ENCODE assay signal across 16 cellular contexts in genomic region chr12:113263431-113263963, GRCh38. TPM values are rescaled to one million over a fixed set of nuclear protein-coding genes. Genes with fewer than 3 reads are reported as not detected.
DNase-seq lines count a peak whose midpoint lies in the region; ATAC-seq and TF ChIP-seq lines count a peak whose summit lies in the region.
"Had no signal": no experiment of that assay in that cellular context is flagged by ENCODE, and none has a peak within 500 bp of the region (broad histone marks: within the 10 kb centered on the region; RNA-seq: fewer than 3 reads in every experiment).

No MANE protein-coding gene starts in this region.

- peaks cover 21% of the 10 kb centered on the region for H3K4me1 ChIP-seq in CD4-positive, CD25-positive, alpha-beta regulatory T cell (ENCODE audit: control insufficient read depth, insufficient read depth, low read length, poor library complexity, severe bottlenecking)

- intact Hi-C loops in CD14-positive monocyte (cut with micrococcal nuclease), result no loop called here
- intact Hi-C loops in activated T-helper 1 cell treated with anti-CD3 and anti-CD28 coated beads, Interleukin-12 subunit alpha, Interleukin-12 subunit beta, Interleukin-2, Interleukin-4 antibody, amounts not matched to agents 30 ng/mL and 10 ng/mL and 1 ng/mL, durations not matched to agents 14 hours and 24 hours and 36 hours (cut with micrococcal nuclease), result loop anchor here (2.0 kb wide), 1 partner anchor 55 kb away; no protein-coding TSS in a partner anchor

- no peaks in the 10 kb centered on the region for H3K9me3 Mint-ChIP-seq in CD14-positive monocyte
- no peaks in the 10 kb centered on the region for H3K9me3 Mint-ChIP-seq in CD4-positive, CD25-positive, alpha-beta regulatory T cell
- H3K9me3 Mint-ChIP-seq in activated T-helper 1 cell treated with anti-CD3 and anti-CD28 coated beads, Interleukin-12 subunit alpha, Interleukin-12 subunit beta, Interleukin-2, Interleukin-4 antibody, amounts not matched to agents 30 ng/mL and 10 ng/mL and 1 ng/mL, durations not matched to agents 14 hours and 24 hours and 36 hours, result no peaks in the 10 kb centered on the region
- H3K9me3 Mint-ChIP-seq in naive thymus-derived CD8-positive, alpha-beta T cell, result no peaks in the 10 kb centered on the region
- H3K9me3 Mint-ChIP-seq: activated T-cell treated with anti-CD3 and anti-CD28 coated beads, Interleukin-2, amount 50 U/mL, for 72 hours; type B pancreatic cell had no signal

- POLR2A ChIA-PET in naive thymus-derived CD8-positive, alpha-beta T cell (lab: Charles Lee), result interaction anchor here (0.8 kb wide), 1 partner anchor 78 kb away, joined by 3 read pairs; the partner anchor contains the start of gene RITA1

- H3K9me3 ChIP-seq in CD4-positive, CD25-positive, alpha-beta regulatory T cell (ENCODE audit: control insufficient read depth in 2 of 2, low read length in 2 of 2), result no peaks in the 10 kb centered on the region
- H3K9me3 ChIP-seq: neutrophil had no signal

- H3K36me3 Mint-ChIP-seq in CD14-positive monocyte, result peaks cover 51 to 78% of the 10 kb centered on the region in 2 donors
- H3K36me3 Mint-ChIP-seq in CD4-positive, CD25-positive, alpha-beta regulatory T cell, result peaks cover 37% of the 10 kb centered on the region
- H3K36me3 Mint-ChIP-seq in activated T-helper 1 cell treated with anti-CD3 and anti-CD28 coated beads, Interleukin-12 subunit alpha, Interleukin-12 subunit beta, Interleukin-2, Interleukin-4 antibody, amounts not matched to agents 30 ng/mL and 10 ng/mL and 1 ng/mL, durations not matched to agents 14 hours and 24 hours and 36 hours (ENCODE audit: low read depth), result peaks cover 36% of the 10 kb centered on the region
- peaks cover 0 to 22% (median 19%) of the 10 kb centered on the region in 3 donors for H3K36me3 Mint-ChIP-seq in naive thymus-derived CD8-positive, alpha-beta T cell

- H3K4me1 Mint-ChIP-seq in CD14-positive monocyte, result peaks cover 37% of the 10 kb centered on the region
- peaks cover 15 to 53% (median 21%) of the 10 kb centered on the region in 4 donors for H3K4me1 Mint-ChIP-seq in CD4-positive, CD25-positive, alpha-beta regulatory T cell
- peaks cover 42% of the 10 kb centered on the region for H3K4me1 Mint-ChIP-seq in activated T-helper 1 cell treated with anti-CD3 and anti-CD28 coated beads, Interleukin-12 subunit alpha, Interleukin-12 subunit beta, Interleukin-2, Interleukin-4 antibody, amounts not matched to agents 30 ng/mL and 10 ng/mL and 1 ng/mL, durations not matched to agents 14 hours and 24 hours and 36 hours (ENCODE audit: low read depth)
- peaks cover 18 to 52% (median 40%) of the 10 kb centered on the region in 4 donors for H3K4me1 Mint-ChIP-seq in naive thymus-derived CD8-positive, alpha-beta T cell

- H3K27ac ChIP-seq in CD4-positive, CD25-positive, alpha-beta regulatory T cell (ENCODE audit: insufficient read depth, low read length, poor library complexity, severe bottlenecking), result no peak overlapping the region
- H3K27ac ChIP-seq: neutrophil had no signal

- peak overlapping the region in 3 of 7 donors; percentile 32 to 57 (median 57) for H3K27ac Mint-ChIP-seq in CD14-positive monocyte
- peak overlapping the region; percentile 51 to 88 (median 60) for H3K27ac Mint-ChIP-seq in CD4-positive, CD25-positive, alpha-beta regulatory T cell
- H3K27ac Mint-ChIP-seq in activated T-helper 1 cell treated with anti-CD3 and anti-CD28 coated beads, Interleukin-12 subunit alpha, Interleukin-12 subunit beta, Interleukin-2, Interleukin-4 antibody, amounts not matched to agents 30 ng/mL and 10 ng/mL and 1 ng/mL, durations not matched to agents 14 hours and 24 hours and 36 hours, result peak overlapping the region; percentile 19
- H3K27ac Mint-ChIP-seq in naive thymus-derived CD8-positive, alpha-beta T cell, result peak overlapping the region; percentile 2 to 81 (median 78)
- H3K27ac Mint-ChIP-seq: activated T-cell treated with anti-CD3 and anti-CD28 coated beads, Interleukin-2, amount 50 U/mL, for 72 hours; type B pancreatic cell had no signal

- H3K36me3 ChIP-seq in CD4-positive, CD25-positive, alpha-beta regulatory T cell (ENCODE audit: control insufficient read depth, insufficient read depth, low read length), result peaks cover 23% of the 10 kb centered on the region

- no peak overlapping the region for H3K4me3 ChIP-seq in CD4-positive, CD25-positive, alpha-beta regulatory T cell (ENCODE audit: low read depth, low read length)

- no peaks in the 10 kb centered on the region for H3K27me3 ChIP-seq in CD4-positive, CD25-positive, alpha-beta regulatory T cell (ENCODE audit: control insufficient read depth, insufficient read depth, low read length)
- H3K27me3 ChIP-seq: neutrophil had no signal

- no peak for ATAC-seq in CD4-positive, CD25-positive, alpha-beta regulatory T cell (ENCODE audit: low read depth in 2 of 2)
- ATAC-seq in naive thymus-derived CD8-positive, alpha-beta T cell, result no peak
- ATAC-seq in HG03571 (IDR thresholded peaks at IDR 0.05; ENCODE audit: unreplicated experiment) (no peak), GM18517 (IDR thresholded peaks at IDR 0.05; ENCODE audit: unreplicated experiment) (no peak)
- ATAC-seq: activated T-cell treated with anti-CD3 and anti-CD28 coated beads, Interleukin-2, amount 50 U/mL, for 72 hours had no signal

- no peak for TF ChIP-seq CTCF in CD14-positive monocyte (IDR thresholded peaks at IDR 0.05)
- TF ChIP-seq CTCF in GM20000 (IDR thresholded peaks at IDR 0.05; ENCODE audit: extremely low read depth, missing control alignments), result no peak

- peak; percentile 10 for DNase-seq in CD14-positive monocyte (ENCODE audit: low spot score)
- DNase-seq in CD4-positive, CD25-positive, alpha-beta regulatory T cell, result no peak
- DNase-seq in activated T-helper 1 cell treated with anti-CD3 and anti-CD28 coated beads, Interleukin-12 subunit alpha, Interleukin-12 subunit beta, Interleukin-2, Interleukin-4 antibody, amounts not matched to agents 30 ng/mL and 10 ng/mL and 1 ng/mL, durations not matched to agents 14 hours and 24 hours and 36 hours (ENCODE audit: low spot score), result no peak
- no peak for DNase-seq in naive thymus-derived CD8-positive, alpha-beta T cell
- no peak for DNase-seq in germinal center (ENCODE audit: low spot score)
- DNase-seq in GM20000 (ENCODE audit: low spot score), result no peak
- DNase-seq: activated T-cell treated with anti-CD3 and anti-CD28 coated beads, Interleukin-2, amount 50 U/mL, for 72 hours; amygdala; Calu3; central memory CD4-positive, alpha-beta T cell; NCI-H1930; stimulated activated naive CD4-positive, alpha-beta T cell had no signal

- no peaks in the 10 kb centered on the region for H3K27me3 Mint-ChIP-seq in CD14-positive monocyte (ENCODE audit: low read depth in 3 of 3)
- no peaks in the 10 kb centered on the region for H3K27me3 Mint-ChIP-seq in CD4-positive, CD25-positive, alpha-beta regulatory T cell
- no peaks in the 10 kb centered on the region for H3K27me3 Mint-ChIP-seq in activated T-helper 1 cell treated with anti-CD3 and anti-CD28 coated beads, Interleukin-12 subunit alpha, Interleukin-12 subunit beta, Interleukin-2, Interleukin-4 antibody, amounts not matched to agents 30 ng/mL and 10 ng/mL and 1 ng/mL, durations not matched to agents 14 hours and 24 hours and 36 hours (ENCODE audit: insufficient read depth)
- H3K27me3 Mint-ChIP-seq in naive thymus-derived CD8-positive, alpha-beta T cell, result no peaks in the 10 kb centered on the region
- H3K27me3 Mint-ChIP-seq: type B pancreatic cell had no signal

- H3K4me3 Mint-ChIP-seq in CD14-positive monocyte, result no peak overlapping the region
- peak overlapping the region in 2 of 4 donors; percentile 25 to 38 for H3K4me3 Mint-ChIP-seq in CD4-positive, CD25-positive, alpha-beta regulatory T cell
- H3K4me3 Mint-ChIP-seq in activated T-helper 1 cell treated with anti-CD3 and anti-CD28 coated beads, Interleukin-12 subunit alpha, Interleukin-12 subunit beta, Interleukin-2, Interleukin-4 antibody, amounts not matched to agents 30 ng/mL and 10 ng/mL and 1 ng/mL, durations not matched to agents 14 hours and 24 hours and 36 hours, result no peak overlapping the region
- H3K4me3 Mint-ChIP-seq in naive thymus-derived CD8-positive, alpha-beta T cell, result peak overlapping the region in 4 of 10 donors; percentile 32 to 65 (median 36)
- H3K4me3 Mint-ChIP-seq: type B pancreatic cell had no signal

RNA-seq across cellular contexts. Expression of gene TPCN1, which starts 42.2 kb away (rescaled TPM):
- 10 to 100 TPM; 20.4 to 34.9 TPM for polyA plus RNA-seq in CD14-positive monocyte
- 44.9 TPM for total RNA-seq in CD4-positive, CD25-positive, alpha-beta regulatory T cell
- polyA plus RNA-seq in CD4-positive, CD25-positive, alpha-beta regulatory T cell, result 1 to 10 TPM; 5.2 to 9.5 (median 8.4) TPM
- 31.4 and 35.4 TPM in 2 replicates for total RNA-seq in activated T-helper 1 cell treated with anti-CD3 and anti-CD28 coated beads, Interleukin-12 subunit alpha, Interleukin-12 subunit beta, Interleukin-2, Interleukin-4 antibody, amounts not matched to agents 30 ng/mL and 10 ng/mL and 1 ng/mL, durations not matched to agents 14 hours and 24 hours and 36 hours
- 10 to 100 TPM; 81.2 to 83.0 TPM for total RNA-seq in naive thymus-derived CD8-positive, alpha-beta T cell
- polyA plus RNA-seq in naive thymus-derived CD8-positive, alpha-beta T cell, result 10 to 100 TPM in 2 of 3 donors, 1 to 10 TPM in 1; 6.7 to 16.5 (median 11.0) TPM
